Comparison of ENCODE assay signal across 13 cellular contexts in genomic region chr20:12838261-12838866, GRCh38.
DNase-seq lines count a peak whose midpoint lies in the region; ATAC-seq and TF ChIP-seq lines count a peak whose summit lies in the region.
"Had no signal": no experiment of that assay in that cellular context is flagged by ENCODE, and none has a peak within 500 bp of the region (broad histone marks: within the 10 kb centered on the region; RNA-seq: fewer than 3 reads in every experiment).

No MANE protein-coding gene starts in this region.

- intact Hi-C loops in left ventricle myocardium inferior (cut with micrococcal nuclease) (no loop called here), heart left ventricle (cut with DNase I) (no loop called here), testis (cut with DNase I; ENCODE audit: low total_unique reads) (no loop called here)

- H3K9me2 ChIP-seq in Loucy (replicated peaks; ENCODE audit: low read depth, low read length), result no peaks in the 10 kb centered on the region

- TF ChIP-seq CTCF in left ventricle myocardium inferior (IDR thresholded peaks at IDR 0.05; ENCODE audit: borderline replicate concordance) (peak; percentile 29), heart left ventricle (IDR thresholded peaks at IDR 0.05) (peak in 6 of 12 donors; percentile 12 to 26 (median 20)), Loucy (conservative IDR thresholded peaks at IDR 0.05; ENCODE audit: low read length) (peak; percentile 60), chondrocyte (IDR thresholded peaks at IDR 0.05) (peak; percentile 33), testis (IDR thresholded peaks at IDR 0.05) (peak in 2 of 3 experiments; percentile 13 to 49)

- H3K27ac ChIP-seq in left ventricle myocardium inferior (replicated peaks) (no peak overlapping the region), heart left ventricle (no peak overlapping the region), testis (no peak overlapping the region)

- no peak for ATAC-seq in heart left ventricle
- no peak for ATAC-seq in stimulated activated memory B cell treated with anti-CD40 and anti-IgM and Interleukin-4, amounts not matched to agents 10 μg/mL and 1 μg/mL and 100 μg/mL, for 72 hours

- H3K4me3 Mint-ChIP-seq in chondrocyte (ENCODE audit: unreplicated experiment), result no peak overlapping the region
- no peak overlapping the region for H3K4me3 Mint-ChIP-seq in stimulated activated memory B cell treated with anti-CD40 and anti-IgM and Interleukin-4, amounts not matched to agents 10 μg/mL and 1 μg/mL and 100 μg/mL, for 72 hours

- H3F3A ChIP-seq in Loucy (ENCODE audit: low read depth), result no peaks in the 10 kb centered on the region

- H3K4me2 ChIP-seq in Loucy (ENCODE audit: low read depth, low read length, poor library complexity, severe bottlenecking), result no peak overlapping the region

- no peaks in the 10 kb centered on the region for H3K79me2 ChIP-seq in Loucy (ENCODE audit: insufficient read depth, low read length)

- no peaks in the 10 kb centered on the region for H3K9me3 Mint-ChIP-seq in chondrocyte (ENCODE audit: low read depth)
- H3K9me3 Mint-ChIP-seq in stimulated activated memory B cell treated with anti-CD40 and anti-IgM and Interleukin-4, amounts not matched to agents 10 μg/mL and 1 μg/mL and 100 μg/mL, for 72 hours, result no peaks in the 10 kb centered on the region

- H3K4me1 ChIP-seq in left ventricle myocardium inferior (no peaks in the 10 kb centered on the region), heart left ventricle (no peaks in the 10 kb centered on the region), Loucy (ENCODE audit: insufficient read depth, low read length, poor library complexity, severe bottlenecking) (no peaks in the 10 kb centered on the region), testis (no peaks in the 10 kb centered on the region)
- H3K4me1 ChIP-seq: HAP-1 had no signal

- H3K9me3 ChIP-seq in left ventricle myocardium inferior (replicated peaks) (no peaks in the 10 kb centered on the region), heart left ventricle (no peaks in the 10 kb centered on the region), Loucy (ENCODE audit: insufficient read depth, low read depth, low read length) (no peaks in the 10 kb centered on the region), testis (no peaks in the 10 kb centered on the region)
- H3K9me3 ChIP-seq: HAP-1 had no signal

- no peaks in the 10 kb centered on the region for H4K20me1 ChIP-seq in Loucy (ENCODE audit: insufficient read depth, low read length, poor library complexity, severe bottlenecking)

- H3K4me1 Mint-ChIP-seq in chondrocyte (ENCODE audit: low read depth), result no peaks in the 10 kb centered on the region
- H3K4me1 Mint-ChIP-seq in stimulated activated memory B cell treated with anti-CD40 and anti-IgM and Interleukin-4, amounts not matched to agents 10 μg/mL and 1 μg/mL and 100 μg/mL, for 72 hours, result no peaks in the 10 kb centered on the region

- H3K36me3 ChIP-seq in left ventricle myocardium inferior (no peaks in the 10 kb centered on the region), heart left ventricle (no peaks in the 10 kb centered on the region), Loucy (ENCODE audit: insufficient read depth, low read length) (no peaks in the 10 kb centered on the region), testis (ENCODE audit: low read depth, missing control alignments) (no peaks in the 10 kb centered on the region)
- H3K36me3 ChIP-seq: HAP-1 had no signal

- peaks cover 3% of the 10 kb centered on the region for H3K27me3 Mint-ChIP-seq in chondrocyte (ENCODE audit: low read depth)
- H3K27me3 Mint-ChIP-seq in stimulated activated memory B cell treated with anti-CD40 and anti-IgM and Interleukin-4, amounts not matched to agents 10 μg/mL and 1 μg/mL and 100 μg/mL, for 72 hours, result no peaks in the 10 kb centered on the region

- TF ChIP-seq POLR2A in heart left ventricle (IDR thresholded peaks at IDR 0.05) (no peak), testis (IDR thresholded peaks at IDR 0.05) (no peak)

- H3K27me3 ChIP-seq in left ventricle myocardium inferior (ENCODE audit: low read depth) (peaks cover 11% of the 10 kb centered on the region), heart left ventricle (no peaks in the 10 kb centered on the region), Loucy (ENCODE audit: insufficient read depth, low read length, poor library complexity, severe bottlenecking) (no peaks in the 10 kb centered on the region), testis (no peaks in the 10 kb centered on the region)

- no peak for DNase-seq in left ventricle myocardium inferior
- no peak for DNase-seq in heart left ventricle
- no peak for DNase-seq in chondrocyte (ENCODE audit: low spot score)
- no peak for DNase-seq in testis
- no peak for DNase-seq in stimulated activated CD8-positive, alpha-beta memory T cell treated with anti-CD3 and anti-CD28 coated beads, Interleukin-4, amount 100 ng/mL, for 48 hours
- DNase-seq in NK-92 treated with Interleukin-12 subunit alpha and Interleukin-12 subunit beta, amount 100 ng/mL, for 24 hours (lab: John Stamatoyannopoulos, UW), result no peak
- DNase-seq: GDM1, KG1, nucleus accumbens had no signal

- H3K36me3 Mint-ChIP-seq in chondrocyte (ENCODE audit: low read depth), result no peaks in the 10 kb centered on the region
- no peaks in the 10 kb centered on the region for H3K36me3 Mint-ChIP-seq in stimulated activated memory B cell treated with anti-CD40 and anti-IgM and Interleukin-4, amounts not matched to agents 10 μg/mL and 1 μg/mL and 100 μg/mL, for 72 hours

- H3K4me3 ChIP-seq in left ventricle myocardium inferior (no peak overlapping the region), heart left ventricle (no peak overlapping the region), Loucy (ENCODE audit: low read length, poor library complexity, severe bottlenecking) (no peak overlapping the region), testis (no peak overlapping the region)
- H3K4me3 ChIP-seq: HAP-1, lung had no signal

- no peak overlapping the region for H2AFZ ChIP-seq in Loucy (ENCODE audit: low read length)

- H3K9ac ChIP-seq in Loucy (ENCODE audit: low read depth, low read length, poor library complexity, severe bottlenecking), result no peak overlapping the region

- 73 to 88% (median 81%) methylated on average over 3 of the region's 3 CpGs for WGBS in heart left ventricle, 4 donors
- 67 to 89% methylated on average over 3 of the region's 3 CpGs for WGBS in testis, 2 donors

- H3K27ac Mint-ChIP-seq in chondrocyte (ENCODE audit: unreplicated experiment), result no peak overlapping the region
- no peak overlapping the region for H3K27ac Mint-ChIP-seq in stimulated activated memory B cell treated with anti-CD40 and anti-IgM and Interleukin-4, amounts not matched to agents 10 μg/mL and 1 μg/mL and 100 μg/mL, for 72 hours
